ENCODE assay signal across 15 cellular contexts in the genomic region with DNA sequence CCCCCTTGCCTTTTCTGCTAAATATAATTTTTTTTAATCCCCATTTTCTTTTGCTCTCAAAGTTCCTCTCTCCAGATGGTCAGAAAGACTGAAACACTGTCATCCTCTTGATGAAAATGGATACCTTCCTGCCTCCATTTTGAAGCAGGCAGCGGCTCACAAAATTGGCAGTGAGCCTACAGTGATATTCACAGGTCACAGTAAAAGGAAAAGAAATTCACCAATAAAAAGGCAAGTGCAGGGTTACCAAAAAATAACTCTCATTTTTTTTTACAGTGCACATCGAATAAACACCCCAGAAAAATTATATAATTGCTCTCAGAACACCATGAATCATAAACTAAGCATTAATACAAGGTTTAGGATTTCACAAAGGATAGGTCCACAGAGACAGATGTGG.
A peak's percentile ranks its signal among the peaks of the same experiment; 100 is the strongest.
DNase-seq lines count a peak whose midpoint lies in the region; ATAC-seq and TF ChIP-seq lines count a peak whose summit lies in the region.
"Had no signal": no experiment of that assay in that cellular context is flagged by ENCODE, and none has a peak within 500 bp of the region (broad histone marks: within the 10 kb centered on the region; RNA-seq: fewer than 3 reads in every experiment).

No MANE protein-coding gene starts in this region.

- no peaks in the 10 kb centered on the region for H3K4me1 ChIP-seq in CD4-positive, alpha-beta memory T cell (ENCODE audit: insufficient read depth, low read length)
- H3K4me1 ChIP-seq: neural progenitor cell had no signal

- no peak overlapping the region for H3K4me3 ChIP-seq in CD4-positive, alpha-beta memory T cell (ENCODE audit: low read length in 2 of 2)
- H3K4me3 ChIP-seq: MG63, neural progenitor cell, PC-9, spleen, tibial artery had no signal

- no peaks in the 10 kb centered on the region for H3K27me3 ChIP-seq in CD4-positive, alpha-beta memory T cell (ENCODE audit: insufficient read depth, low read length)
- H3K27me3 ChIP-seq: MG63, neural progenitor cell, spleen, tibial artery had no signal

- H3K36me3 ChIP-seq in CD4-positive, alpha-beta memory T cell (ENCODE audit: insufficient read depth, low read length) = no peaks in the 10 kb centered on the region
- H3K36me3 ChIP-seq: MG63, neural progenitor cell had no signal

- no peak for TF ChIP-seq CTCF in activated B cell treated with CpG ODN at 0.5 μM for 24 hours (IDR thresholded peaks at IDR 0.05)

- H3K4me1 Mint-ChIP-seq in IgD-negative memory B cell = peaks cover 29 to 52% (median 44%) of the 10 kb centered on the region in 3 donors
- peaks cover 48% of the 10 kb centered on the region for H3K4me1 Mint-ChIP-seq in activated B cell treated with CpG ODN at 0.5 μM for 24 hours
- peaks cover 8 to 44% (median 15%) of the 10 kb centered on the region in 3 donors for H3K4me1 Mint-ChIP-seq in naive B cell
- no peaks in the 10 kb centered on the region for H3K4me1 Mint-ChIP-seq in CD4-positive, alpha-beta memory T cell

- no peak overlapping the region for H3K27ac ChIP-seq in CD4-positive, alpha-beta memory T cell (ENCODE audit: low read depth, low read length)
- H3K27ac ChIP-seq: neural progenitor cell, PC-9, tibial artery had no signal

- H3K36me3 Mint-ChIP-seq in IgD-negative memory B cell (no peaks in the 10 kb centered on the region), activated B cell treated with CpG ODN at 0.5 μM for 24 hours (ENCODE audit: low read depth) (peaks cover 50% of the 10 kb centered on the region), naive B cell (peaks cover 0 to 26% of the 10 kb centered on the region in 2 donors)
- H3K36me3 Mint-ChIP-seq in CD4-positive, alpha-beta memory T cell = no peaks in the 10 kb centered on the region
- H3K36me3 Mint-ChIP-seq: CD8-positive, alpha-beta T cell had no signal

- no peaks in the 10 kb centered on the region for H3K9me3 Mint-ChIP-seq in IgD-negative memory B cell
- H3K9me3 Mint-ChIP-seq in activated B cell treated with CpG ODN at 0.5 μM for 24 hours = no peaks in the 10 kb centered on the region
- H3K9me3 Mint-ChIP-seq in naive B cell = no peaks in the 10 kb centered on the region
- no peaks in the 10 kb centered on the region for H3K9me3 Mint-ChIP-seq in CD4-positive, alpha-beta memory T cell
- H3K9me3 Mint-ChIP-seq: CD8-positive, alpha-beta T cell; neural progenitor cell had no signal

- H3K27ac Mint-ChIP-seq in IgD-negative memory B cell (peak overlapping the region in 2 of 3 donors; percentile 9 to 84), activated B cell treated with CpG ODN at 0.5 μM for 24 hours (peak overlapping the region; percentile 68), naive B cell (peak overlapping the region in 4 of 6 donors; percentile 19 to 67 (median 40))
- no peak overlapping the region for H3K27ac Mint-ChIP-seq in CD4-positive, alpha-beta memory T cell
- H3K27ac Mint-ChIP-seq: CD8-positive, alpha-beta T cell; neural progenitor cell had no signal

- CTCF ChIA-PET in activated B cell treated with CpG ODN at 0.5 μM for 24 hours (lab: Charles Lee) = interaction anchor here (14.9 kb wide), 1 partner anchor 47 kb away, joined by 165 read pairs; no protein-coding TSS in a partner anchor
- CTCF ChIA-PET in CD4-positive, alpha-beta memory T cell (lab: Charles Lee; ENCODE audit: partially characterized antibody) = no interaction called here

- no peaks in the 10 kb centered on the region for H3K9me3 ChIP-seq in CD4-positive, alpha-beta memory T cell (ENCODE audit: control insufficient read depth in 1 of 2, low read length in 2 of 2)
- H3K9me3 ChIP-seq: MG63, spleen, tibial artery had no signal

- H3K27me3 Mint-ChIP-seq in IgD-negative memory B cell (no peaks in the 10 kb centered on the region), activated B cell treated with CpG ODN at 0.5 μM for 24 hours (no peaks in the 10 kb centered on the region), naive B cell (no peaks in the 10 kb centered on the region)
- no peaks in the 10 kb centered on the region for H3K27me3 Mint-ChIP-seq in CD4-positive, alpha-beta memory T cell

- intact Hi-C loops in activated B cell treated with CpG ODN at 0.5 μM for 24 hours (cut with micrococcal nuclease) = no loop called here
- intact Hi-C loops in CD4-positive, alpha-beta memory T cell (cut with micrococcal nuclease) = no loop called here

- ATAC-seq in activated B cell treated with CpG ODN at 0.5 μM for 24 hours (ENCODE audit: low read depth) (no peak), naive B cell (ENCODE audit: low read depth in 2 of 2) (no peak), HG02885 (IDR thresholded peaks at IDR 0.05; ENCODE audit: poor library complexity, unreplicated experiment) (no peak)
- ATAC-seq: CD8-positive, alpha-beta T cell; left colon had no signal

- H3K4me3 Mint-ChIP-seq in IgD-negative memory B cell = peak overlapping the region in 2 of 4 donors; percentile 39 to 63
- no peak overlapping the region for H3K4me3 Mint-ChIP-seq in activated B cell treated with CpG ODN at 0.5 μM for 24 hours
- peak overlapping the region in 1 of 8 donors; percentile 12 for H3K4me3 Mint-ChIP-seq in naive B cell
- no peak overlapping the region for H3K4me3 Mint-ChIP-seq in CD4-positive, alpha-beta memory T cell
- H3K4me3 Mint-ChIP-seq: CD8-positive, alpha-beta T cell; neural progenitor cell had no signal

- POLR2A ChIA-PET in activated B cell treated with CpG ODN at 0.5 μM for 24 hours (lab: Charles Lee) = no interaction called here
- POLR2A ChIA-PET in CD4-positive, alpha-beta memory T cell (lab: Charles Lee; ENCODE audit: partially characterized antibody) = no interaction called here

- peak; percentile 46 for DNase-seq in NCI-H2107 (lab: John Stamatoyannopoulos, UW)
- DNase-seq in activated B cell treated with CpG ODN at 0.5 μM for 24 hours = no peak
- DNase-seq in naive B cell = no peak
- no peak for DNase-seq in CD4-positive, alpha-beta memory T cell
- no peak for DNase-seq in OCI-M2 (lab: John Stamatoyannopoulos, UW; ENCODE audit: unreplicated experiment)
- DNase-seq: CD8-positive, alpha-beta T cell; GOT3; left colon; MG63; PC-9; spleen; tibial artery had no signal

Comparison
In these comparisons a context has a peak if more than half of its experiments do, and no peak if none do; other contexts are left out.
1. H3K27ac Mint-ChIP-seq: peak in IgD-negative memory B cell (2 of 3), activated B cell treated with CpG ODN at 0.5 μM for 24 hours (single experiment) and naive B cell (4 of 6); none in CD4-positive, alpha-beta memory T cell (0 of 7).